19 cellular contexts compared by ENCODE assay signal in the genomic region with DNA sequence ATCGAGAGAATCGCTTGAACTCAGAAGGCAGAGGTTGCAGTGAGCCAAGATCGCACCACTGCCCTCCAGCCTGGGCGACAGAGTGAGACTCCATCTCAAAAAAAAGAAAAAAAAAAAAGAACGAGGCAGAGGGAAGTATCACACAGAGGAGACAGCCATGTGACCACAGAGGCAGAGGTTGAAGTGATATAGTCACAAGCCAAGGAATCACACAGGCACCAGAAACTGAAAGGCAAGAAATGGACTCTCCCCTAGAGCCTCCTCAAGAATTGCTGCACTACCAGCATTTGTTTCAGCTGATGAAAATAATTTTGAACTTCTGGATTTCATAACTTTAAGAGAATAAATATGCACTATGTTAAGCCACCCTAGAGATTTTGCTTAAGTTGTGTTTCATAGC.
"Had no signal": no experiment of that assay in that cellular context is flagged by ENCODE, and none has a peak within 500 bp of the region (broad histone marks: within the 10 kb centered on the region; RNA-seq: fewer than 3 reads in every experiment).

No MANE protein-coding gene starts in this region.

- H3K9me3 ChIP-seq: adrenal gland, ovary, right lobe of liver, testis, upper lobe of left lung had no signal

- H3K9me3 Mint-ChIP-seq: activated naive CD4-positive, alpha-beta T cell treated with anti-CD3 and anti-CD28 coated beads, Interleukin-2, amount 50 U/mL, for 24 hours; effector memory CD8-positive, alpha-beta T cell had no signal

- H3K4me3 ChIP-seq: adrenal gland, ovary, right lobe of liver, smooth muscle cell, stomach, testis, upper lobe of left lung had no signal

- DNase-seq: activated CD4-positive, alpha-beta T cell treated with anti-CD3 and anti-CD28 coated beads for 36 hours; activated CD8-positive, alpha-beta T cell treated with anti-CD3 and anti-CD28 coated beads for 36 hours; activated effector memory CD4-positive, alpha-beta T cell treated with anti-CD3 and anti-CD28 coated beads, Interleukin-2, amount 50 U/mL, for 16 hours; activated T-cell treated with anti-CD3 and anti-CD28 coated beads, Interleukin-2, amount 50 U/mL, for 48 hours; adrenal gland; dermis blood vessel endothelial cell; effector memory CD8-positive, alpha-beta T cell; foreskin keratinocyte; immature natural killer cell; ovary; right lobe of liver; stomach; T1000; testis; upper lobe of left lung had no signal

- ATAC-seq: activated CD4-positive, alpha-beta T cell treated with anti-CD3 and anti-CD28 coated beads for 36 hours; activated CD8-positive, alpha-beta T cell treated with anti-CD3 and anti-CD28 coated beads for 36 hours; effector memory CD8-positive, alpha-beta T cell; foreskin keratinocyte had no signal

- H3K27ac Mint-ChIP-seq: activated CD4-positive, alpha-beta T cell treated with anti-CD3 and anti-CD28 coated beads for 36 hours; activated CD8-positive, alpha-beta T cell treated with anti-CD3 and anti-CD28 coated beads for 36 hours; activated naive CD4-positive, alpha-beta T cell treated with anti-CD3 and anti-CD28 coated beads, Interleukin-2, amount 50 U/mL, for 24 hours; immature natural killer cell had no signal

- H3K36me3 Mint-ChIP-seq: activated naive CD4-positive, alpha-beta T cell treated with anti-CD3 and anti-CD28 coated beads, Interleukin-2, amount 50 U/mL, for 24 hours had no signal

- H3K27ac ChIP-seq: adrenal gland, foreskin keratinocyte, ovary, right lobe of liver, stomach, testis, upper lobe of left lung, VCaP had no signal

- H3K36me3 ChIP-seq: adrenal gland, ovary, right lobe of liver, stomach, upper lobe of left lung had no signal

- H3K4me3 Mint-ChIP-seq: activated CD4-positive, alpha-beta T cell treated with anti-CD3 and anti-CD28 coated beads for 36 hours; activated CD8-positive, alpha-beta T cell treated with anti-CD3 and anti-CD28 coated beads for 36 hours; activated naive CD4-positive, alpha-beta T cell treated with anti-CD3 and anti-CD28 coated beads, Interleukin-2, amount 50 U/mL, for 24 hours; effector memory CD8-positive, alpha-beta T cell; immature natural killer cell; neural crest cell had no signal

- H3K4me1 Mint-ChIP-seq: neural crest cell had no signal

- H3K4me2 ChIP-seq: smooth muscle cell had no signal

- H3K4me1 ChIP-seq: adrenal gland, foreskin keratinocyte, right lobe of liver, stomach, testis had no signal

- H3K27me3 ChIP-seq: adrenal gland, foreskin keratinocyte, ovary, right lobe of liver, stomach, testis, upper lobe of left lung had no signal

- H3K27me3 Mint-ChIP-seq: activated CD4-positive, alpha-beta T cell treated with anti-CD3 and anti-CD28 coated beads for 36 hours; activated CD8-positive, alpha-beta T cell treated with anti-CD3 and anti-CD28 coated beads for 36 hours; activated naive CD4-positive, alpha-beta T cell treated with anti-CD3 and anti-CD28 coated beads, Interleukin-2, amount 50 U/mL, for 24 hours; effector memory CD8-positive, alpha-beta T cell had no signal
